ENCODE assay signal across 8 cellular contexts in genomic region chr6:16239798-16240123, GRCh38. TPM values are rescaled to one million over a fixed set of nuclear protein-coding genes. Genes with fewer than 3 reads are reported as not detected.
DNase-seq lines count a peak whose midpoint lies in the region; ATAC-seq and TF ChIP-seq lines count a peak whose summit lies in the region.

No MANE protein-coding gene starts in this region.

- no peak overlapping the region for H2BK15ac ChIP-seq in mesendoderm (replicated peaks; ENCODE audit: low read depth)

- H3K4me3 ChIP-seq in HAP-1 (peak overlapping the region; percentile 48), body of pancreas (no peak overlapping the region), mesendoderm (ENCODE audit: low read length) (no peak overlapping the region)

- in situ Hi-C loops in HAP-1 (cut with MboI; ENCODE audit: low sequenced_read_pairs) = no loop called here

- TF ChIP-seq CTCF in 22Rv1 (IDR thresholded peaks at IDR 0.05) (no peak), body of pancreas (IDR thresholded peaks at IDR 0.05) (peak in 2 of 7 experiments; percentile 7 to 53)

- no peak overlapping the region for H4K5ac ChIP-seq in mesendoderm (ENCODE audit: low read length)

- no peak overlapping the region for H3K4ac ChIP-seq in mesendoderm (ENCODE audit: low read depth, low read length)

- H3K27ac ChIP-seq in 22Rv1 (peak overlapping the region; percentile 47; the same call in 1 of the 2 replicates), body of pancreas (peak overlapping the region; percentile 6 to 79 (median 68)), mesendoderm (ENCODE audit: low read depth, low read length) (no peak overlapping the region)

- H2AK5ac ChIP-seq in mesendoderm (ENCODE audit: low read length) = no peak overlapping the region

- peak overlapping the region; percentile 24 for H3K9ac ChIP-seq in mesendoderm (ENCODE audit: low read length)

- intact Hi-C loops in body of pancreas (cut with DNase I) = no loop called here

- H3K79me2 ChIP-seq in mesendoderm (ENCODE audit: control insufficient read depth, insufficient read depth, low read length) = no peaks in the 10 kb centered on the region

- H3K9me3 ChIP-seq in HAP-1 (no peaks in the 10 kb centered on the region), body of pancreas (no peaks in the 10 kb centered on the region)

- no peaks in the 10 kb centered on the region for H3K36me3 ChIP-seq in HAP-1 (replicated peaks)
- no peaks in the 10 kb centered on the region for H3K36me3 ChIP-seq in body of pancreas (replicated peaks in 1 of 2; ENCODE audit: insufficient read depth in 1 of 2, low read depth in 2 of 2)
- H3K36me3 ChIP-seq in mesendoderm (ENCODE audit: control insufficient read depth, insufficient read depth, low read length) = no peaks in the 10 kb centered on the region

- H3K4me1 ChIP-seq in HAP-1 = peaks cover 6% of the 10 kb centered on the region
- H3K4me1 ChIP-seq in body of pancreas = peaks cover 35% of the 10 kb centered on the region
- no peaks in the 10 kb centered on the region for H3K4me1 ChIP-seq in mesendoderm (ENCODE audit: control insufficient read depth, low read depth, low read length)

- H3K18ac ChIP-seq in mesendoderm (ENCODE audit: low read length) = no peak overlapping the region

- H3K23ac ChIP-seq in mesendoderm (ENCODE audit: low read length) = no peak overlapping the region

- no peaks in the 10 kb centered on the region for H3K79me1 ChIP-seq in mesendoderm (ENCODE audit: low read length)

- peak overlapping the region; percentile 80 for H3K56ac ChIP-seq in mesendoderm (ENCODE audit: low read length)

- DNase-seq in HAP-1 (ENCODE audit: low spot score in 2 of 2) = no peak
- peak in 1 of 4 donors; percentile 82 for DNase-seq in body of pancreas
- DNase-seq in mesendoderm = peak; percentile 84
- no peak for DNase-seq in NCI-H2227 (lab: John Stamatoyannopoulos, UW; ENCODE audit: unreplicated experiment)
- no peak for DNase-seq in NCI-H146 (lab: John Stamatoyannopoulos, UW)
- DNase-seq in T1000 (lab: John Stamatoyannopoulos, UW) = no peak

- 4 to 12% methylated on average over 4 to 5 of the region's 5 CpGs for WGBS in body of pancreas, 2 donors
- WGBS in mesendoderm (ENCODE audit: extremely low coverage, insufficient coverage, low lambda C conversion rate) = no CpG with 5 or more reads among the region's 5 CpGs

- H4K8ac ChIP-seq in mesendoderm (ENCODE audit: low read depth, low read length) = no peak overlapping the region

- no peak overlapping the region for H2BK120ac ChIP-seq in mesendoderm (ENCODE audit: low read depth, low read length)

- TF ChIP-seq POLR2A in body of pancreas (IDR thresholded peaks at IDR 0.05) = no peak

- H3K27me3 ChIP-seq in HAP-1 (ENCODE audit: low read depth) (no peaks in the 10 kb centered on the region), body of pancreas (no peaks in the 10 kb centered on the region), mesendoderm (ENCODE audit: insufficient read depth, low read length, poor library complexity) (peaks cover 7% of the 10 kb centered on the region)

- ATAC-seq in body of pancreas (no peak), HG03521 (IDR thresholded peaks at IDR 0.05; ENCODE audit: unreplicated experiment) (no peak)

- no peak overlapping the region for H2BK5ac ChIP-seq in mesendoderm (ENCODE audit: low read length)

- no peak overlapping the region for H3K4me2 ChIP-seq in mesendoderm (ENCODE audit: low read length)

RNA-seq across cellular contexts. Expression of gene GMPR, which starts 1.4 kb away (rescaled TPM):
- 10 to 100 TPM in 1 of 2 donors, 1 to 10 TPM in 1; 7.9 to 14.0 TPM for total RNA-seq in body of pancreas
- polyA plus RNA-seq in mesendoderm (2013, experiment 1 of 2) = 19.3 TPM
- 19.7 TPM for polyA plus RNA-seq in mesendoderm (2013, experiment 2 of 2)
